Comparison of ENCODE assay signal across 11 cellular contexts in genomic region chr16:66661210-66661560, GRCh38. TPM values are rescaled to one million over a fixed set of nuclear protein-coding genes. Genes with fewer than 3 reads are reported as not detected.
DNase-seq lines count a peak whose midpoint lies in the region; ATAC-seq and TF ChIP-seq lines count a peak whose summit lies in the region.
"Had no signal": no experiment of that assay in that cellular context is flagged by ENCODE, and none has a peak within 500 bp of the region (broad histone marks: within the 10 kb centered on the region; RNA-seq: fewer than 3 reads in every experiment).

No MANE protein-coding gene starts in this region.

- H3K9ac ChIP-seq in HUES48 (ENCODE audit: low read depth, low read length) (no peak overlapping the region), liver (ENCODE audit: low read depth in 1 of 2, low read length in 2 of 2) (peak overlapping the region in 1 of 2 donors; percentile 44)

- TF ChIP-seq CTCF in liver (IDR thresholded peaks at IDR 0.05; ENCODE audit: low read depth, low read length, missing input control) (no peak), suprapubic skin (IDR thresholded peaks at IDR 0.05) (no peak)

- no peaks in the 10 kb centered on the region for H3K9me3 ChIP-seq in HUES48 (ENCODE audit: control insufficient read depth, insufficient read depth, low read length)
- no peaks in the 10 kb centered on the region for H3K9me3 ChIP-seq in liver (ENCODE audit: control insufficient read depth in 4 of 4, low read length in 3 of 4)
- H3K9me3 ChIP-seq in suprapubic skin, result no peaks in the 10 kb centered on the region

- no peak for TF ChIP-seq EP300 in suprapubic skin (IDR thresholded peaks at IDR 0.05)

- H3K27me3 ChIP-seq in HUES48 (ENCODE audit: control insufficient read depth, insufficient read depth, low read length) (no peaks in the 10 kb centered on the region), liver (ENCODE audit: control insufficient read depth in 4 of 4, insufficient read depth in 4 of 4, low read length in 3 of 4) (no peaks in the 10 kb centered on the region), suprapubic skin (no peaks in the 10 kb centered on the region)

- no peak overlapping the region for H3K4me3 ChIP-seq in HUES48 (ENCODE audit: low read depth, low read length)
- no peak overlapping the region for H3K4me3 ChIP-seq in liver (ENCODE audit: low read depth in 1 of 3, low read length in 3 of 3)
- H3K4me3 ChIP-seq in suprapubic skin, result no peak overlapping the region

- H3K27ac ChIP-seq in HUES48 (ENCODE audit: low read depth, low read length), result peak overlapping the region; percentile 74
- peak overlapping the region; percentile 51 for H3K27ac ChIP-seq in cingulate gyrus (ENCODE audit: low read depth, low read length)
- peak overlapping the region; percentile 53 to 69 for H3K27ac ChIP-seq in liver (ENCODE audit: low read depth in 1 of 2, low read length in 2 of 2)
- peak overlapping the region; percentile 1 for H3K27ac ChIP-seq in suprapubic skin

- ATAC-seq in GM21786 (IDR thresholded peaks at IDR 0.05; ENCODE audit: unreplicated experiment) (no peak), GM21423 (IDR thresholded peaks at IDR 0.05; ENCODE audit: unreplicated experiment) (no peak)

- TF ChIP-seq RAD21 in liver (IDR thresholded peaks at IDR 0.05), result no peak

- DNase-seq in suprapubic skin (ENCODE audit: low spot score in 2 of 2) (no peak), NOMO-1 (lab: John Stamatoyannopoulos, UW; ENCODE audit: unreplicated experiment in 2 of 2) (no peak), activated T-cell treated with anti-CD3 and anti-CD28 coated beads for 4 hours (no peak)
- DNase-seq: activated CD4-positive, alpha-beta T cell treated with anti-CD3 and anti-CD28 coated beads, Interleukin-2, amount 50 U/mL, for 1 hour; GOT3; NCI-H187 treated with DMSO at 0.1 percent for 48 hours had no signal

- H3K4me1 ChIP-seq in HUES48 (ENCODE audit: control insufficient read depth, insufficient read depth, low read length), result peaks cover 21% of the 10 kb centered on the region
- peaks cover 0 to 14% (median 10%) of the 10 kb centered on the region in 4 donors for H3K4me1 ChIP-seq in liver (ENCODE audit: control insufficient read depth in 4 of 4, insufficient read depth in 4 of 4, low read length in 3 of 4)
- peaks cover 21% of the 10 kb centered on the region for H3K4me1 ChIP-seq in suprapubic skin

- H3K36me3 ChIP-seq in HUES48 (ENCODE audit: control insufficient read depth, insufficient read depth, low read length), result no peaks in the 10 kb centered on the region; the same call in 1 of the 2 replicates
- no peaks in the 10 kb centered on the region for H3K36me3 ChIP-seq in liver (ENCODE audit: control insufficient read depth in 4 of 4, insufficient read depth in 3 of 4, low read depth in 1 of 4, low read length in 3 of 4)
- H3K36me3 ChIP-seq in suprapubic skin, result no peaks in the 10 kb centered on the region

- no peak for TF ChIP-seq POLR2A in suprapubic skin (IDR thresholded peaks at IDR 0.05)

- WGBS in liver, result 69% methylated on average over 4 of the region's 4 CpGs
- WGBS in suprapubic skin, result 72% methylated on average over 4 of the region's 4 CpGs

TF ChIP-seq in liver, 16 proteins besides CTCF, POLR2A, EP300 and RAD21:
- TF ChIP-seq TAF1 (conservative IDR thresholded peaks at IDR 0.05) (no peak), RXRA (IDR thresholded peaks at IDR 0.05) (no peak), ZBTB33 (IDR thresholded peaks at IDR 0.05) (no peak), MAX (IDR thresholded peaks at IDR 0.05) (no peak), FOXA1 (IDR thresholded peaks at IDR 0.05) (no peak), GABPA (IDR thresholded peaks at IDR 0.05 in 1 of 2, conservative IDR thresholded peaks at IDR 0.05 in 1 of 2) (no peak), HNF4A (conservative IDR thresholded peaks at IDR 0.05) (no peak)

RNA-seq across cellular contexts. Expression of gene CMTM4, which starts 35.4 kb away (rescaled TPM):
- total RNA-seq in liver (10 to 100 TPM in 1 of 2 donors, 1 to 10 TPM in 1; 8.1 to 19.7 TPM), suprapubic skin (10 to 100 TPM; 24.0 to 55.1 (median 36.4) TPM)
- polyA plus RNA-seq in liver, result 1 to 10 TPM; 2.9 to 4.5 TPM

RNA-seq across cellular contexts. Expression of gene CMTM3, which starts 56.7 kb away (rescaled TPM):
- total RNA-seq in liver (10 to 100 TPM in 1 of 2 donors, 1 to 10 TPM in 1; 2.7 to 12.2 TPM), suprapubic skin (10 to 100 TPM in 2 of 4 donors, 1 to 10 TPM in 2; 6.5 to 15.5 (median 9.2) TPM)
- polyA plus RNA-seq in liver, result 1 to 10 TPM; 1.6 to 6.5 TPM

Comparison
In these comparisons a context has a peak if more than half of its experiments do, and no peak if none do; other contexts are left out.
1. H3K27ac ChIP-seq: peak in every context shown above with its lines; median percentile 74 in HUES48; 61 in liver; 51 in cingulate gyrus; 1 in suprapubic skin.